8 cellular contexts compared by ENCODE assay signal in genomic region chr10:72242675-72243074, GRCh38. TPM values are rescaled to one million over a fixed set of nuclear protein-coding genes. Genes with fewer than 3 reads are reported as not detected.
A peak's percentile ranks its signal among the peaks of the same experiment; 100 is the strongest.
DNase-seq lines count a peak whose midpoint lies in the region; ATAC-seq lines count a peak whose summit lies in the region.

No MANE protein-coding gene starts in this region.

- DNase-seq in MG63: peak; percentile 38
- DNase-seq in immature natural killer cell: no peak
- DNase-seq in islet precursor cell: no peak
- DNase-seq in LoVo (ENCODE audit: low spot score): no peak

- no peaks in the 10 kb centered on the region for H3K36me3 ChIP-seq in MG63

- no peaks in the 10 kb centered on the region for H3K36me3 Mint-ChIP-seq in immature natural killer cell
- H3K36me3 Mint-ChIP-seq in stimulated activated memory B cell treated with anti-CD40 and anti-IgM and Interleukin-4, amounts not matched to agents 10 μg/mL and 1 μg/mL and 100 μg/mL, for 72 hours: peaks cover 7% of the 10 kb centered on the region

- H3K9me3 ChIP-seq in MG63: no peaks in the 10 kb centered on the region

- H3K27ac ChIP-seq in angular gyrus (ENCODE audit: low read depth, low read length): peak overlapping the region; percentile 59

- H3K4me3 Mint-ChIP-seq in immature natural killer cell: peak overlapping the region in 1 of 5 donors; percentile 30
- H3K4me3 Mint-ChIP-seq in stimulated activated memory B cell treated with anti-CD40 and anti-IgM and Interleukin-4, amounts not matched to agents 10 μg/mL and 1 μg/mL and 100 μg/mL, for 72 hours: no peak overlapping the region

- no peaks in the 10 kb centered on the region for H3K27me3 ChIP-seq in MG63

- H3K9me3 Mint-ChIP-seq in immature natural killer cell: peaks cover 0 to 2% (median 0%) of the 10 kb centered on the region in 6 donors
- H3K9me3 Mint-ChIP-seq in stimulated activated memory B cell treated with anti-CD40 and anti-IgM and Interleukin-4, amounts not matched to agents 10 μg/mL and 1 μg/mL and 100 μg/mL, for 72 hours: no peaks in the 10 kb centered on the region

- peak overlapping the region in 4 of 6 donors; percentile 34 to 75 (median 64) for H3K27ac Mint-ChIP-seq in immature natural killer cell
- H3K27ac Mint-ChIP-seq in stimulated activated memory B cell treated with anti-CD40 and anti-IgM and Interleukin-4, amounts not matched to agents 10 μg/mL and 1 μg/mL and 100 μg/mL, for 72 hours: peak overlapping the region; percentile 67

- H3K27me3 Mint-ChIP-seq in immature natural killer cell (ENCODE audit: low read depth in 3 of 3): peaks cover 0 to 1% (median 1%) of the 10 kb centered on the region in 3 donors
- no peaks in the 10 kb centered on the region for H3K27me3 Mint-ChIP-seq in stimulated activated memory B cell treated with anti-CD40 and anti-IgM and Interleukin-4, amounts not matched to agents 10 μg/mL and 1 μg/mL and 100 μg/mL, for 72 hours

- peak; percentile 60 for ATAC-seq in stimulated activated memory B cell treated with anti-CD40 and anti-IgM and Interleukin-4, amounts not matched to agents 10 μg/mL and 1 μg/mL and 100 μg/mL, for 72 hours
- ATAC-seq in activated CD4-positive, CD25-positive, alpha-beta regulatory T cell treated with anti-CD3 and anti-CD28 coated beads, Interleukin-2, amount 50 U/mL, for 24 hours: no peak
- ATAC-seq in GM21367 (IDR thresholded peaks at IDR 0.05; ENCODE audit: unreplicated experiment): no peak

- H3K4me1 Mint-ChIP-seq in immature natural killer cell: peaks cover 55 to 58% of the 10 kb centered on the region in 2 donors
- H3K4me1 Mint-ChIP-seq in stimulated activated memory B cell treated with anti-CD40 and anti-IgM and Interleukin-4, amounts not matched to agents 10 μg/mL and 1 μg/mL and 100 μg/mL, for 72 hours: peaks cover 83% of the 10 kb centered on the region

- H3K4me3 ChIP-seq in MG63: no peak overlapping the region

RNA-seq across cellular contexts. Expression of gene ASCC1, which starts 26.6 kb away (rescaled TPM):
- total RNA-seq in MG63 (2014; rRNA removed; shearing (Covaris generic); ENCODE audit: low replicate concordance): 12.6 and 28.1 TPM in 2 replicates
- 10 to 100 TPM; 36.9 to 57.6 (median 40.5) TPM for polyA plus RNA-seq in immature natural killer cell

RNA-seq across cellular contexts. Expression of gene ANAPC16, which starts 26.9 kb away (rescaled TPM):
- total RNA-seq in MG63 (2014; rRNA removed; shearing (Covaris generic); ENCODE audit: low replicate concordance): 61.1 and 141 TPM in 2 replicates
- polyA plus RNA-seq in immature natural killer cell: 100 to 1,000 TPM; 291 to 366 (median 328) TPM

RNA-seq across cellular contexts. Expression of gene DDIT4, which starts 31.0 kb away (rescaled TPM):
- 260 and 266 TPM in 2 replicates for total RNA-seq in MG63 (2014; rRNA removed; shearing (Covaris generic); ENCODE audit: low replicate concordance)
- polyA plus RNA-seq in immature natural killer cell: 100 to 1,000 TPM; 437 to 876 (median 450) TPM
